In genomic region chr6:137707590-137708360, GRCh38 we compare ENCODE assay signal across 8 cellular contexts.
A peak's percentile ranks its signal among the peaks of the same experiment; 100 is the strongest.
DNase-seq lines count a peak whose midpoint lies in the region; ATAC-seq and TF ChIP-seq lines count a peak whose summit lies in the region.

No MANE protein-coding gene starts in this region.

- peak overlapping the region; percentile 89 for H3K27ac ChIP-seq in CD4-positive, CD25-positive, alpha-beta regulatory T cell (ENCODE audit: insufficient read depth, low read length, poor library complexity, severe bottlenecking)
- no peak overlapping the region for H3K27ac ChIP-seq in HL-60 (replicated peaks)

- POLR2A ChIA-PET in naive thymus-derived CD8-positive, alpha-beta T cell (lab: Charles Lee): interaction anchor here (1.0 to 2.0 kb wide), 6 partner anchors 91 to 268 kb away, joined by 3 to 25 read pairs (median 4); partner anchors contain the start of gene TNFAIP3

- no peaks in the 10 kb centered on the region for H3K36me3 Mint-ChIP-seq in CD4-positive, CD25-positive, alpha-beta regulatory T cell
- peaks cover 0 to 1% (median 0%) of the 10 kb centered on the region in 3 donors for H3K36me3 Mint-ChIP-seq in naive thymus-derived CD8-positive, alpha-beta T cell

- H3K36me3 ChIP-seq in CD4-positive, CD25-positive, alpha-beta regulatory T cell (ENCODE audit: control insufficient read depth, insufficient read depth, low read length): no peaks in the 10 kb centered on the region

- DNase-seq in CD4-positive, CD25-positive, alpha-beta regulatory T cell: peak; percentile 80 to 92 (median 87)
- DNase-seq in HL-60 (ENCODE audit: low read depth in 1 of 2, low spot score in 1 of 2): peak in 1 of 2 experiments; percentile 81
- DNase-seq in NOMO-1 treated with DMSO at 0.1 percent for 48 hours (lab: John Stamatoyannopoulos, UW; ENCODE audit: unreplicated experiment): peak; percentile 78
- DNase-seq in activated CD8-positive, alpha-beta memory T cell treated with anti-CD3 and anti-CD28 coated beads, Interleukin-2, amount 50 U/mL, for 24 hours (ENCODE audit: extremely low read depth): peak; percentile 52
- DNase-seq in epithelial cell of esophagus (ENCODE audit: low read depth): peak; percentile 93
- DNase-seq in naive thymus-derived CD8-positive, alpha-beta T cell: peak; percentile 55 to 94 (median 89)
- peak; percentile 71 to 90 (median 86) for DNase-seq in stimulated activated naive CD4-positive, alpha-beta T cell (lab: John Stamatoyannopoulos, UW)

- H3K27me3 ChIP-seq in CD4-positive, CD25-positive, alpha-beta regulatory T cell (ENCODE audit: control insufficient read depth, insufficient read depth, low read length): no peaks in the 10 kb centered on the region
- H3K27me3 ChIP-seq in HL-60 (ENCODE audit: insufficient read depth, poor library complexity, severe bottlenecking): no peaks in the 10 kb centered on the region

- peak overlapping the region; percentile 68 to 82 (median 78) for H3K4me3 Mint-ChIP-seq in CD4-positive, CD25-positive, alpha-beta regulatory T cell
- H3K4me3 Mint-ChIP-seq in naive thymus-derived CD8-positive, alpha-beta T cell: peak overlapping the region; percentile 57 to 88 (median 75)

- H3K9me3 ChIP-seq in CD4-positive, CD25-positive, alpha-beta regulatory T cell (ENCODE audit: control insufficient read depth in 2 of 2, low read length in 2 of 2): no peaks in the 10 kb centered on the region

- peak overlapping the region; percentile 97 to 99 (median 97) for H3K27ac Mint-ChIP-seq in CD4-positive, CD25-positive, alpha-beta regulatory T cell
- H3K27ac Mint-ChIP-seq in naive thymus-derived CD8-positive, alpha-beta T cell: peak overlapping the region; percentile 92 to 99 (median 97)

- H3K4me3 ChIP-seq in CD4-positive, CD25-positive, alpha-beta regulatory T cell (ENCODE audit: low read depth, low read length): peak overlapping the region; percentile 67
- H3K4me3 ChIP-seq in HL-60 (replicated peaks; ENCODE audit: insufficient read depth, low read length): no peak overlapping the region
- no peak overlapping the region for H3K4me3 ChIP-seq in epithelial cell of esophagus (ENCODE audit: low read length)

- peak; percentile 65 to 72 for ATAC-seq in CD4-positive, CD25-positive, alpha-beta regulatory T cell (ENCODE audit: low read depth in 2 of 2)
- peak; percentile 70 for ATAC-seq in GM19455 (IDR thresholded peaks at IDR 0.05; ENCODE audit: unreplicated experiment)
- peak; percentile 73 to 77 for ATAC-seq in naive thymus-derived CD8-positive, alpha-beta T cell

- no peaks in the 10 kb centered on the region for H3K27me3 Mint-ChIP-seq in CD4-positive, CD25-positive, alpha-beta regulatory T cell
- H3K27me3 Mint-ChIP-seq in naive thymus-derived CD8-positive, alpha-beta T cell: no peaks in the 10 kb centered on the region

- TF ChIP-seq CTCF in HL-60 (IDR thresholded peaks at IDR 0.05; ENCODE audit: insufficient read depth, low read length) (peak; percentile 30), epithelial cell of esophagus (IDR thresholded peaks at IDR 0.05; ENCODE audit: insufficient read depth, low read depth, low read length, missing control alignments) (peak; percentile 71)

- H3K4me1 ChIP-seq in CD4-positive, CD25-positive, alpha-beta regulatory T cell (ENCODE audit: control insufficient read depth, insufficient read depth, low read length, poor library complexity, severe bottlenecking): peaks cover 51% of the 10 kb centered on the region

- H3K4me1 Mint-ChIP-seq in CD4-positive, CD25-positive, alpha-beta regulatory T cell: peaks cover 35 to 56% (median 45%) of the 10 kb centered on the region in 4 donors
- H3K4me1 Mint-ChIP-seq in naive thymus-derived CD8-positive, alpha-beta T cell: peaks cover 15 to 64% (median 43%) of the 10 kb centered on the region in 4 donors

- peaks cover 0 to 4% (median 0%) of the 10 kb centered on the region in 7 donors for H3K9me3 Mint-ChIP-seq in CD4-positive, CD25-positive, alpha-beta regulatory T cell
- peaks cover 0 to 11% (median 0%) of the 10 kb centered on the region in 9 donors for H3K9me3 Mint-ChIP-seq in naive thymus-derived CD8-positive, alpha-beta T cell
